In genomic region chr5:98398465-98398864, GRCh38 we compare ENCODE assay signal across 16 cellular contexts.
"Had no signal": no experiment of that assay in that cellular context is flagged by ENCODE, and none has a peak within 500 bp of the region (broad histone marks: within the 10 kb centered on the region; RNA-seq: fewer than 3 reads in every experiment).

No MANE protein-coding gene starts in this region.

- H3K4me3 ChIP-seq: colonic mucosa, esophagus squamous epithelium, gastroesophageal sphincter, heart left ventricle, psoas muscle, suprapubic skin, thyroid gland, upper lobe of left lung, uterus had no signal

- H3K27ac ChIP-seq: colonic mucosa, esophagus squamous epithelium, gastroesophageal sphincter, heart left ventricle, parathyroid adenoma, psoas muscle, suprapubic skin, thyroid gland, upper lobe of left lung, uterus had no signal

- H3K9me3 ChIP-seq: colonic mucosa, esophagus squamous epithelium, gastroesophageal sphincter, heart left ventricle, psoas muscle, suprapubic skin, thyroid gland, upper lobe of left lung, uterus had no signal

- H2AFZ ChIP-seq: parathyroid adenoma had no signal

- H3K27me3 ChIP-seq: colonic mucosa, esophagus squamous epithelium, gastroesophageal sphincter, heart left ventricle, suprapubic skin, thyroid gland, upper lobe of left lung, uterus had no signal

- DNase-seq: colonic mucosa; dermis blood vessel endothelial cell; esophagus squamous epithelium; islet precursor cell; mammary epithelial cell; psoas muscle; small intestine; stimulated activated CD4-positive, alpha-beta T cell treated with anti-CD3 and anti-CD28 coated beads, Interleukin-12 subunit alpha, Interleukin-12 subunit beta, amount 100 ng/mL, for 4 hours; stimulated activated naive CD4-positive, alpha-beta T cell treated with Interleukin-2 at 50 U/mL for 16 hours; thyroid gland; upper lobe of left lung; uterus had no signal

- H3K9ac ChIP-seq: parathyroid adenoma had no signal

- H3K4me1 ChIP-seq: colonic mucosa, esophagus squamous epithelium, heart left ventricle, parathyroid adenoma, psoas muscle, suprapubic skin, thyroid gland, upper lobe of left lung, uterus had no signal

- H3K36me3 ChIP-seq: colonic mucosa, esophagus squamous epithelium, gastroesophageal sphincter, heart left ventricle, suprapubic skin, thyroid gland, upper lobe of left lung, uterus had no signal
